ENCODE assay signal across 24 cellular contexts in the genomic region with DNA sequence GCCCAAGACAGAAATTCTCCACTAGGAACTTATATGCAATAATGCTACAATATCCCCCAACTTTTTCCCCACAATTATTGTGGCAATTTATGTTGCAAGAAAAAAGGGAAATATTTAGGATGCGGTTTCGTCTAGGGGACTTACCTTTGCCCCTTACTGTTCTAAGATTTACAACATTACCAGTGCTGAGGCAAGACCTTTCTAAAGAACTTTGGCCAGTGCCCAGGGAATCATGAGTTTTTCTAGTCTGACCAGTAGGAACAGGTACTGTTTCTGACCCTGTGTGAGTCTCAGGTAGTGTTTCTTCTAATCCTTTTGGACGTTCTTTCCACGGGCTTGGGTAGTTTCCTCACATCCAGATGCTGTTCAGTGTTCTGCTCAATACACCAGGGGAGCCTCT.
"Had no signal": no experiment of that assay in that cellular context is flagged by ENCODE, and none has a peak within 500 bp of the region (broad histone marks: within the 10 kb centered on the region; RNA-seq: fewer than 3 reads in every experiment).

No MANE protein-coding gene starts in this region.

- H3K4me3 ChIP-seq: heart right ventricle, left lung, lower lobe of right lung, ovary, skin epidermis, spleen, suprapubic skin, thoracic aorta, tibial nerve, uterus had no signal

- H3K9me3 ChIP-seq: lower lobe of right lung, ovary, suprapubic skin, thoracic aorta, uterus had no signal

- H3K9me3 Mint-ChIP-seq: stimulated activated naive CD8-positive, alpha-beta T cell treated with anti-CD3 and anti-CD28 coated beads, Interleukin-15, Interleukin-2, amounts not matched to agents 100 ng/mL and 50 ng/mL, for 24 hours had no signal

- H3K36me3 ChIP-seq: heart right ventricle, left lung, lower lobe of right lung, ovary, spleen, suprapubic skin, thoracic aorta, tibial nerve, uterus had no signal

- H3K4me1 Mint-ChIP-seq: naive thymus-derived CD8-positive, alpha-beta T cell; nephron progenitor cell; stimulated activated effector memory CD8-positive, alpha-beta T cell treated with anti-CD3 and anti-CD28 coated beads, Interleukin-12 subunit alpha, Interleukin-12 subunit beta, amount 100 ng/mL, for 72 hours had no signal

- FAIRE-seq: keratinocyte had no signal

- H3K27ac Mint-ChIP-seq: naive thymus-derived CD8-positive, alpha-beta T cell; nephron progenitor cell; progenitor cell of endocrine pancreas; stimulated activated effector memory CD8-positive, alpha-beta T cell treated with anti-CD3 and anti-CD28 coated beads, Interleukin-12 subunit alpha, Interleukin-12 subunit beta, amount 100 ng/mL, for 72 hours; stimulated activated naive CD8-positive, alpha-beta T cell treated with anti-CD3 and anti-CD28 coated beads, Interleukin-15, Interleukin-2, amounts not matched to agents 100 ng/mL and 50 ng/mL, for 24 hours; type B pancreatic cell had no signal

- H3K36me3 Mint-ChIP-seq: naive thymus-derived CD8-positive, alpha-beta T cell; stimulated activated effector memory CD8-positive, alpha-beta T cell treated with anti-CD3 and anti-CD28 coated beads, Interleukin-12 subunit alpha, Interleukin-12 subunit beta, amount 100 ng/mL, for 72 hours; type B pancreatic cell had no signal

- H3K4me3 Mint-ChIP-seq: naive thymus-derived CD8-positive, alpha-beta T cell; nephron progenitor cell; stimulated activated effector memory CD8-positive, alpha-beta T cell treated with anti-CD3 and anti-CD28 coated beads, Interleukin-12 subunit alpha, Interleukin-12 subunit beta, amount 100 ng/mL, for 72 hours; stimulated activated naive CD8-positive, alpha-beta T cell treated with anti-CD3 and anti-CD28 coated beads, Interleukin-15, Interleukin-2, amounts not matched to agents 100 ng/mL and 50 ng/mL, for 24 hours; type B pancreatic cell had no signal

- H3K4me1 ChIP-seq: heart right ventricle, left lung, lower lobe of right lung, spleen, suprapubic skin, tibial nerve, uterus had no signal

- H3K27me3 Mint-ChIP-seq: stimulated activated naive CD8-positive, alpha-beta T cell treated with anti-CD3 and anti-CD28 coated beads, Interleukin-15, Interleukin-2, amounts not matched to agents 100 ng/mL and 50 ng/mL, for 24 hours had no signal

- H3K27ac ChIP-seq: heart right ventricle, left lung, lower lobe of right lung, ovary, skin epidermis, spleen, suprapubic skin, thoracic aorta, tibial nerve, uterus had no signal

- DNase-seq: heart right ventricle; hippocampal formation; kidney glomerular epithelial cell; left cardiac atrium; left lung; lower lobe of right lung; mammary epithelial cell; mesenchymal stem cell; naive thymus-derived CD8-positive, alpha-beta T cell; nephron progenitor cell; ovary; spleen; stimulated activated CD4-positive, alpha-beta T cell treated with anti-CD3 and anti-CD28 coated beads, Interleukin-4, amount 100 ng/mL, for 24 hours; stimulated activated naive CD4-positive, alpha-beta T cell; uterus had no signal

- H3K27me3 ChIP-seq: heart right ventricle, left lung, ovary, tibial nerve, uterus had no signal
